ENCODE assay signal across 23 cellular contexts in the genomic region with DNA sequence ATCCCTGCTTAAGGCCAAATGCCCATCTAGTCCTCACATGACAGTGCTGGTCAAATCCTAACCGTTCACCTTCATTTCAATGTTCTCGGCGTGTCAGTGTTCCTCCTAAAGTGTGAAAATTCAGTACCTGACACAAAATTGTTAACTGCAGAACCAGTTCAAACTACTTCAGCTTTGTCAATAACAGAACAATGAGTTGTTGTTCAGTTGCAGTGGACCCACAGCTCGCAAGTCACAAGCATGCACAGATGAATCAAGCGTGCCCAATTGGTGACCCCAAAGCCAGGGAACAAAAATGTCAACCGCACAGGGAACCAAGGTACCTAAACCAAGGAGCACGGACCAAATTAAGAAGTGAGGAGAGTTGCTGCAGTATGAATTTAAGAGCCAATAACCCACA.
"Had no signal": no experiment of that assay in that cellular context is flagged by ENCODE, and none has a peak within 500 bp of the region (broad histone marks: within the 10 kb centered on the region; RNA-seq: fewer than 3 reads in every experiment).

No MANE protein-coding gene starts in this region.

- H3K9me3 Mint-ChIP-seq: activated CD4-positive, alpha-beta memory T cell treated with anti-CD3 and anti-CD28 coated beads for 36 hours; activated naive CD8-positive, alpha-beta T cell treated with anti-CD3 and anti-CD28 coated beads, Interleukin-2, amount 10 ng/mL, durations not matched to agents 7 days and 5 days; activated T-helper 1 cell treated with anti-CD3 and anti-CD28 coated beads, Interleukin-12 subunit alpha, Interleukin-12 subunit beta, Interleukin-2, Interleukin-4 antibody, amounts not matched to agents 30 ng/mL and 10 ng/mL and 1 ng/mL, durations not matched to agents 14 hours and 24 hours and 36 hours; neural crest cell had no signal

- H3K27ac Mint-ChIP-seq: activated CD4-positive, alpha-beta memory T cell treated with anti-CD3 and anti-CD28 coated beads for 36 hours; activated naive CD8-positive, alpha-beta T cell treated with anti-CD3 and anti-CD28 coated beads, Interleukin-2, amount 10 ng/mL, durations not matched to agents 7 days and 5 days; activated T-helper 1 cell treated with anti-CD3 and anti-CD28 coated beads, Interleukin-12 subunit alpha, Interleukin-12 subunit beta, Interleukin-2, Interleukin-4 antibody, amounts not matched to agents 30 ng/mL and 10 ng/mL and 1 ng/mL, durations not matched to agents 14 hours and 24 hours and 36 hours; T-helper 17 cell had no signal

- H3K27me3 Mint-ChIP-seq: activated CD4-positive, alpha-beta memory T cell treated with anti-CD3 and anti-CD28 coated beads for 36 hours; activated naive CD8-positive, alpha-beta T cell treated with anti-CD3 and anti-CD28 coated beads, Interleukin-2, amount 10 ng/mL, durations not matched to agents 7 days and 5 days; T-helper 17 cell had no signal

- H3K4me3 Mint-ChIP-seq: activated CD4-positive, alpha-beta memory T cell treated with anti-CD3 and anti-CD28 coated beads for 36 hours; activated naive CD8-positive, alpha-beta T cell treated with anti-CD3 and anti-CD28 coated beads, Interleukin-2, amount 10 ng/mL, durations not matched to agents 7 days and 5 days; activated T-helper 1 cell treated with anti-CD3 and anti-CD28 coated beads, Interleukin-12 subunit alpha, Interleukin-12 subunit beta, Interleukin-2, Interleukin-4 antibody, amounts not matched to agents 30 ng/mL and 10 ng/mL and 1 ng/mL, durations not matched to agents 14 hours and 24 hours and 36 hours; neural crest cell; T-helper 17 cell had no signal

- DNase-seq: activated CD4-positive, alpha-beta memory T cell treated with anti-CD3 and anti-CD28 coated beads for 36 hours; activated CD4-positive, alpha-beta T cell treated with anti-CD3 and anti-CD28 coated beads for 48 hours; activated naive CD4-positive, alpha-beta T cell; activated naive CD8-positive, alpha-beta T cell treated with anti-CD3 and anti-CD28 coated beads, Interleukin-2, amount 10 ng/mL, durations not matched to agents 7 days and 5 days; activated T-cell treated with anti-CD3 and anti-CD28 coated beads for 4 hours; amniotic stem cell; dermis blood vessel endothelial cell; effector memory CD4-positive, alpha-beta T cell; islet precursor cell; left colon; mesenchymal stem cell; mucosa of descending colon; occipital lobe; retina; stimulated activated CD4-positive, alpha-beta T cell treated with anti-CD3 and anti-CD28 coated beads, Interleukin-2, amount 100 ng/mL, for 48 hours; stimulated activated CD8-positive, alpha-beta memory T cell treated with anti-CD3 and anti-CD28 coated beads, Interleukin-4, amount 100 ng/mL, for 48 hours; stimulated activated naive CD4-positive, alpha-beta T cell; SW 1271; T-helper 17 cell; thyroid gland; upper lobe of right lung had no signal

- ATAC-seq: left colon, mucosa of descending colon, T-helper 17 cell, upper lobe of right lung had no signal
